In genomic region chr16:66453230-66453629, GRCh38 we compare ENCODE assay signal across 4 cellular contexts. TPM values are rescaled to one million over a fixed set of nuclear protein-coding genes. Genes with fewer than 3 reads are reported as not detected.
"Had no signal": no experiment of that assay in that cellular context is flagged by ENCODE, and none has a peak within 500 bp of the region (broad histone marks: within the 10 kb centered on the region; RNA-seq: fewer than 3 reads in every experiment).

No MANE protein-coding gene starts in this region.

RNA-seq across cellular contexts. Expression of gene BEAN1, which starts 26.1 kb away (rescaled TPM):
- total RNA-seq: naive thymus-derived CD4-positive, alpha-beta T cell; natural killer cell; progenitor cell of endocrine pancreas; psoas muscle had no signal
- polyA plus RNA-seq: naive thymus-derived CD4-positive, alpha-beta T cell had no signal
